In the genomic region with DNA sequence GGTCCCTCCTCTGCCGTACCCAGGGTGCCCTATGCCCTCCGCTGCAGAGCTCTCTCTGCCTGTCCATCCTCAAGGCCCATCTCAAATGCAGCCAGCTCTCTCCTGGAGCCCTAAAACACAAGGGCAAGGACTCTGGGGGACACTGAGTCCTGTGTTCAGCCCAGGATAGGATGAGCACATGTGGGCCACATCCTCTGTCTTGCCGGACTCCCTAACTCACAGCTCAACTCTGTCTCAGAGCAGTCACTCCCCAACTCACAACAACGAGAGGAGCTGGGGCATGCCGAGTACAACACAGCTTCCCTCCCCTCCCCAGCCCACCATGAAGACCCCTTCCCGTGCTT, we compare ENCODE assay signal across 25 cellular contexts.
"Had no signal": no experiment of that assay in that cellular context is flagged by ENCODE, and none has a peak within 500 bp of the region (broad histone marks: within the 10 kb centered on the region; RNA-seq: fewer than 3 reads in every experiment).

No MANE protein-coding gene starts in this region.

- H3K36me3 ChIP-seq: ascending aorta, brain microvascular endothelial cell, pancreas, spleen, suprapubic skin, tibial nerve had no signal

- H3K9me3 Mint-ChIP-seq: activated CD4-positive, alpha-beta memory T cell treated with anti-CD3 and anti-CD28 coated beads, Interleukin-2, amount 10 ng/mL, durations not matched to agents 7 days and 5 days; activated CD4-positive, alpha-beta T cell treated with anti-CD3 and anti-CD28 coated beads, Interleukin-2, amount 10 ng/mL, durations not matched to agents 7 days and 5 days; activated naive CD4-positive, alpha-beta T cell treated with anti-CD3 and anti-CD28 coated beads, Interleukin-2, amount 10 ng/mL, durations not matched to agents 7 days and 5 days; activated naive CD8-positive, alpha-beta T cell treated with anti-CD3 and anti-CD28 coated beads, Interleukin-2, amount 10 ng/mL, durations not matched to agents 7 days and 5 days; activated T-cell treated with anti-CD3 and anti-CD28 coated beads, Interleukin-2, amount 50 U/mL, for 24 hours; naive thymus-derived CD8-positive, alpha-beta T cell had no signal

- H3K4me3 ChIP-seq: ascending aorta, pancreas, psoas muscle, spleen, suprapubic skin, tibial nerve had no signal

- ATAC-seq: esophagus mucosa; left cardiac atrium; left ventricle myocardium superior; naive thymus-derived CD8-positive, alpha-beta T cell; psoas muscle had no signal

- H3K4me1 ChIP-seq: pancreas, suprapubic skin had no signal

- DNase-seq: activated CD4-positive, alpha-beta memory T cell treated with anti-CD3 and anti-CD28 coated beads, Interleukin-2, amount 10 ng/mL, durations not matched to agents 7 days and 5 days; activated CD4-positive, alpha-beta T cell treated with anti-CD3 and anti-CD28 coated beads for 1 hour; activated CD4-positive, alpha-beta T cell treated with anti-CD3 and anti-CD28 coated beads, Interleukin-2, amount 10 ng/mL, durations not matched to agents 7 days and 5 days; activated CD8-positive, alpha-beta memory T cell treated with anti-CD3 and anti-CD28 coated beads, Interleukin-2, amount 50 U/mL, for 48 hours; activated gamma-delta T cell; activated naive CD4-positive, alpha-beta T cell treated with anti-CD3 and anti-CD28 coated beads, Interleukin-2, amount 10 ng/mL, durations not matched to agents 7 days and 5 days; activated naive CD8-positive, alpha-beta T cell treated with anti-CD3 and anti-CD28 coated beads, Interleukin-2, amount 10 ng/mL, durations not matched to agents 7 days and 5 days; activated T-cell treated with anti-CD3 and anti-CD28 coated beads, Interleukin-2, amount 50 U/mL, for 24 hours; brain microvascular endothelial cell; foreskin fibroblast; hippocampal formation; left cardiac atrium; left ventricle myocardium superior; midbrain; naive thymus-derived CD8-positive, alpha-beta T cell; nucleus accumbens; pancreas; psoas muscle; spleen; stimulated activated naive CD4-positive, alpha-beta T cell; T-helper 2 cell had no signal

- H3K27me3 ChIP-seq: ascending aorta, brain microvascular endothelial cell, pancreas, tibial nerve had no signal

- H3K27ac Mint-ChIP-seq: activated CD4-positive, alpha-beta memory T cell treated with anti-CD3 and anti-CD28 coated beads, Interleukin-2, amount 10 ng/mL, durations not matched to agents 7 days and 5 days; activated CD4-positive, alpha-beta T cell treated with anti-CD3 and anti-CD28 coated beads, Interleukin-2, amount 10 ng/mL, durations not matched to agents 7 days and 5 days; activated naive CD4-positive, alpha-beta T cell treated with anti-CD3 and anti-CD28 coated beads, Interleukin-2, amount 10 ng/mL, durations not matched to agents 7 days and 5 days; activated naive CD8-positive, alpha-beta T cell treated with anti-CD3 and anti-CD28 coated beads, Interleukin-2, amount 10 ng/mL, durations not matched to agents 7 days and 5 days; activated T-cell treated with anti-CD3 and anti-CD28 coated beads, Interleukin-2, amount 50 U/mL, for 24 hours; naive thymus-derived CD8-positive, alpha-beta T cell had no signal

- H3K27me3 Mint-ChIP-seq: activated CD4-positive, alpha-beta T cell treated with anti-CD3 and anti-CD28 coated beads, Interleukin-2, amount 10 ng/mL, durations not matched to agents 7 days and 5 days had no signal

- H3K27ac ChIP-seq: brain microvascular endothelial cell, pancreas, psoas muscle, spleen, suprapubic skin had no signal

- H3K9me3 ChIP-seq: ascending aorta, pancreas, psoas muscle, spleen, suprapubic skin, tibial nerve had no signal

- H3K36me3 Mint-ChIP-seq: activated naive CD4-positive, alpha-beta T cell treated with anti-CD3 and anti-CD28 coated beads, Interleukin-2, amount 10 ng/mL, durations not matched to agents 7 days and 5 days; activated naive CD8-positive, alpha-beta T cell treated with anti-CD3 and anti-CD28 coated beads, Interleukin-2, amount 10 ng/mL, durations not matched to agents 7 days and 5 days; naive thymus-derived CD8-positive, alpha-beta T cell had no signal

- H3K4me3 Mint-ChIP-seq: activated CD4-positive, alpha-beta memory T cell treated with anti-CD3 and anti-CD28 coated beads, Interleukin-2, amount 10 ng/mL, durations not matched to agents 7 days and 5 days; activated CD4-positive, alpha-beta T cell treated with anti-CD3 and anti-CD28 coated beads, Interleukin-2, amount 10 ng/mL, durations not matched to agents 7 days and 5 days; activated naive CD4-positive, alpha-beta T cell treated with anti-CD3 and anti-CD28 coated beads, Interleukin-2, amount 10 ng/mL, durations not matched to agents 7 days and 5 days; activated naive CD8-positive, alpha-beta T cell treated with anti-CD3 and anti-CD28 coated beads, Interleukin-2, amount 10 ng/mL, durations not matched to agents 7 days and 5 days; activated T-cell treated with anti-CD3 and anti-CD28 coated beads, Interleukin-2, amount 50 U/mL, for 24 hours; naive thymus-derived CD8-positive, alpha-beta T cell had no signal
